ENCODE assay signal across 18 cellular contexts in genomic region chr20:32368323-32368722, GRCh38. TPM values are rescaled to one million over a fixed set of nuclear protein-coding genes. Genes with fewer than 3 reads are reported as not detected.
DNase-seq lines count a peak whose midpoint lies in the region; ATAC-seq and TF ChIP-seq lines count a peak whose summit lies in the region.
"Had no signal": no experiment of that assay in that cellular context is flagged by ENCODE, and none has a peak within 500 bp of the region (broad histone marks: within the 10 kb centered on the region; RNA-seq: fewer than 3 reads in every experiment).

No MANE protein-coding gene starts in this region.

- peaks cover 32% of the 10 kb centered on the region; the same call in 1 of the 2 replicates for H4K20me1 ChIP-seq in GM23248 (ENCODE audit: insufficient read depth)

- in situ Hi-C loops in GM23248 (cut with MboI) = no loop called here

- no peak overlapping the region for H3K4me3 Mint-ChIP-seq in activated T-helper 2 cell treated with anti-CD3 and anti-CD28 coated beads, Interferon-gamma antibody, Interleukin-2, Interleukin-4, amounts not matched to agents 10 μg/mL and 5 μg/mL and 100 μg/mL, durations not matched to agents 14 hours and 24 hours and 36 hours (ENCODE audit: low read depth)
- H3K4me3 Mint-ChIP-seq: activated naive CD8-positive, alpha-beta T cell treated with anti-CD3 and anti-CD28 coated beads, Interleukin-2, amount 10 ng/mL, durations not matched to agents 7 days and 5 days had no signal

- peaks cover 51% of the 10 kb centered on the region for H3K36me3 Mint-ChIP-seq in activated T-helper 2 cell treated with anti-CD3 and anti-CD28 coated beads, Interferon-gamma antibody, Interleukin-2, Interleukin-4, amounts not matched to agents 10 μg/mL and 5 μg/mL and 100 μg/mL, durations not matched to agents 14 hours and 24 hours and 36 hours (ENCODE audit: low read depth)

- TF ChIP-seq CTCF in 22Rv1 (IDR thresholded peaks at IDR 0.05) (no peak), mucosa of descending colon (IDR thresholded peaks at IDR 0.05) (no peak), Peyer's patch (IDR thresholded peaks at IDR 0.05) (no peak)

- peak overlapping the region; percentile 20 for H3K27ac Mint-ChIP-seq in activated T-helper 2 cell treated with anti-CD3 and anti-CD28 coated beads, Interferon-gamma antibody, Interleukin-2, Interleukin-4, amounts not matched to agents 10 μg/mL and 5 μg/mL and 100 μg/mL, durations not matched to agents 14 hours and 24 hours and 36 hours
- H3K27ac Mint-ChIP-seq: activated naive CD8-positive, alpha-beta T cell treated with anti-CD3 and anti-CD28 coated beads, Interleukin-2, amount 10 ng/mL, durations not matched to agents 7 days and 5 days had no signal

- H3K4me1 ChIP-seq in GM23248 (ENCODE audit: insufficient read depth) (peaks cover 13% of the 10 kb centered on the region), mucosa of descending colon (ENCODE audit: low read depth) (peaks cover 20% of the 10 kb centered on the region), Peyer's patch (peaks cover 0 to 29% (median 2%) of the 10 kb centered on the region in 4 donors)
- H3K4me1 ChIP-seq: prostate gland had no signal

- H3K27ac ChIP-seq in 22Rv1 (peak overlapping the region; percentile 47), GM23248 (peak overlapping the region; percentile 63), Peyer's patch (no peak overlapping the region)
- H3K27ac ChIP-seq: coronary artery, prostate gland had no signal

- H3K9me3 Mint-ChIP-seq in activated T-helper 2 cell treated with anti-CD3 and anti-CD28 coated beads, Interferon-gamma antibody, Interleukin-2, Interleukin-4, amounts not matched to agents 10 μg/mL and 5 μg/mL and 100 μg/mL, durations not matched to agents 14 hours and 24 hours and 36 hours = no peaks in the 10 kb centered on the region
- H3K9me3 Mint-ChIP-seq: activated naive CD8-positive, alpha-beta T cell treated with anti-CD3 and anti-CD28 coated beads, Interleukin-2, amount 10 ng/mL, durations not matched to agents 7 days and 5 days; CD4-positive, alpha-beta memory T cell; naive thymus-derived CD8-positive, alpha-beta T cell had no signal

- H3K4me3 ChIP-seq in GM23248 (no peak overlapping the region), mucosa of descending colon (no peak overlapping the region), Peyer's patch (no peak overlapping the region)
- H3K4me3 ChIP-seq: coronary artery, prostate gland had no signal

- no peak overlapping the region for H3K4me2 ChIP-seq in GM23248 (ENCODE audit: unreplicated experiment)

- no peaks in the 10 kb centered on the region for H3K27me3 ChIP-seq in GM23248 (replicated peaks; ENCODE audit: insufficient read depth)
- H3K27me3 ChIP-seq in Peyer's patch = no peaks in the 10 kb centered on the region
- H3K27me3 ChIP-seq: brain microvascular endothelial cell had no signal

- H3K36me3 ChIP-seq in GM23248 (ENCODE audit: low read depth) = peaks cover 16% of the 10 kb centered on the region
- no peaks in the 10 kb centered on the region for H3K36me3 ChIP-seq in mucosa of descending colon (ENCODE audit: low read depth)
- H3K36me3 ChIP-seq in Peyer's patch = peaks cover 0 to 36% (median 0%) of the 10 kb centered on the region in 3 donors
- H3K36me3 ChIP-seq: prostate gland had no signal

- peak; percentile 43 for ATAC-seq in mucosa of descending colon
- ATAC-seq in GM21737 (IDR thresholded peaks at IDR 0.05; ENCODE audit: unreplicated experiment) = no peak

- H3K4me1 Mint-ChIP-seq in activated T-helper 2 cell treated with anti-CD3 and anti-CD28 coated beads, Interferon-gamma antibody, Interleukin-2, Interleukin-4, amounts not matched to agents 10 μg/mL and 5 μg/mL and 100 μg/mL, durations not matched to agents 14 hours and 24 hours and 36 hours (ENCODE audit: low read depth) = peaks cover 49% of the 10 kb centered on the region

- H3K27me3 Mint-ChIP-seq in activated T-helper 2 cell treated with anti-CD3 and anti-CD28 coated beads, Interferon-gamma antibody, Interleukin-2, Interleukin-4, amounts not matched to agents 10 μg/mL and 5 μg/mL and 100 μg/mL, durations not matched to agents 14 hours and 24 hours and 36 hours (ENCODE audit: low read depth) = no peaks in the 10 kb centered on the region
- H3K27me3 Mint-ChIP-seq: activated naive CD8-positive, alpha-beta T cell treated with anti-CD3 and anti-CD28 coated beads, Interleukin-2, amount 10 ng/mL, durations not matched to agents 7 days and 5 days; CD4-positive, alpha-beta memory T cell; naive thymus-derived CD8-positive, alpha-beta T cell had no signal

- H3K79me2 ChIP-seq in GM23248 (ENCODE audit: insufficient read depth) = peaks cover 100% of the 10 kb centered on the region

- intact Hi-C loops in activated T-helper 2 cell treated with anti-CD3 and anti-CD28 coated beads, Interferon-gamma antibody, Interleukin-2, Interleukin-4, amounts not matched to agents 10 μg/mL and 5 μg/mL and 100 μg/mL, durations not matched to agents 14 hours and 24 hours and 36 hours (cut with micrococcal nuclease) = loop anchor here (5.0 kb wide), 1 partner anchor 36 kb away; no protein-coding TSS in a partner anchor
- intact Hi-C loops in mucosa of descending colon (cut with DNase I, micrococcal nuclease) = no loop called here

- no peak overlapping the region for H2AFZ ChIP-seq in GM23248

- peaks cover 19% of the 10 kb centered on the region for H3F3A ChIP-seq in GM23248 (ENCODE audit: insufficient read depth)

- no peak for TF ChIP-seq POLR2A in Peyer's patch (IDR thresholded peaks at IDR 0.05)

- no peak overlapping the region for H3K9ac ChIP-seq in GM23248

- no peak for DNase-seq in GM23248
- no peak for DNase-seq in activated T-helper 2 cell treated with anti-CD3 and anti-CD28 coated beads, Interferon-gamma antibody, Interleukin-2, Interleukin-4, amounts not matched to agents 10 μg/mL and 5 μg/mL and 100 μg/mL, durations not matched to agents 14 hours and 24 hours and 36 hours (ENCODE audit: low spot score)
- DNase-seq in mucosa of descending colon = no peak
- no peak for DNase-seq in HCEC 1CT
- no peak for DNase-seq in NCI-H1694 (lab: John Stamatoyannopoulos, UW)
- no peak for DNase-seq in Peyer's patch
- DNase-seq: activated CD4-positive, alpha-beta T cell treated with anti-CD3 and anti-CD28 coated beads, Interleukin-2, amount 50 U/mL, for 1 hour; activated naive CD8-positive, alpha-beta T cell treated with anti-CD3 and anti-CD28 coated beads, Interleukin-2, amount 10 ng/mL, durations not matched to agents 7 days and 5 days; CD4-positive, alpha-beta memory T cell; islet precursor cell; naive thymus-derived CD8-positive, alpha-beta T cell; NCI-H2029; stimulated activated CD4-positive, alpha-beta T cell treated with anti-CD3 and anti-CD28 coated beads, Interleukin-4, amount 100 ng/mL, for 4 hours had no signal

- H3K9me3 ChIP-seq in GM23248 (ENCODE audit: low read depth) (no peaks in the 10 kb centered on the region), mucosa of descending colon (no peaks in the 10 kb centered on the region), Peyer's patch (no peaks in the 10 kb centered on the region)
- H3K9me3 ChIP-seq: prostate gland had no signal

- H3K9me2 ChIP-seq in GM23248 (ENCODE audit: insufficient read depth) = no peaks in the 10 kb centered on the region

RNA-seq across cellular contexts. Expression of gene ASXL1, which starts 10.2 kb away (rescaled TPM):
- total RNA-seq in GM23248 (2014; rRNA removed; shearing (Covaris generic)) = 38.8 and 39.9 TPM in 2 replicates
- 13.8 and 18.7 TPM in 2 replicates for polyA plus RNA-seq in GM23248 (2016; fragmentation: Nextera tagmentation; extraction: Ambion mirVana)
- total RNA-seq in activated T-helper 2 cell treated with anti-CD3 and anti-CD28 coated beads, Interferon-gamma antibody, Interleukin-2, Interleukin-4, amounts not matched to agents 10 μg/mL and 5 μg/mL and 100 μg/mL, durations not matched to agents 14 hours and 24 hours and 36 hours = 141 and 145 TPM in 2 replicates
- total RNA-seq in mucosa of descending colon = 10 to 100 TPM; 47.4 to 78.9 (median 52.3) TPM
- 100 to 1,000 TPM in 2 of 4 donors, 10 to 100 TPM in 2; 74.4 to 173 (median 115) TPM for total RNA-seq in Peyer's patch

Comparison
In these comparisons a context has a peak if more than half of its experiments do, and no peak if none do; other contexts are left out.
1. H3K27ac ChIP-seq: peak in 22Rv1 (single experiment) and GM23248 (single experiment); none in Peyer's patch (0 of 4).